In the genomic region with DNA sequence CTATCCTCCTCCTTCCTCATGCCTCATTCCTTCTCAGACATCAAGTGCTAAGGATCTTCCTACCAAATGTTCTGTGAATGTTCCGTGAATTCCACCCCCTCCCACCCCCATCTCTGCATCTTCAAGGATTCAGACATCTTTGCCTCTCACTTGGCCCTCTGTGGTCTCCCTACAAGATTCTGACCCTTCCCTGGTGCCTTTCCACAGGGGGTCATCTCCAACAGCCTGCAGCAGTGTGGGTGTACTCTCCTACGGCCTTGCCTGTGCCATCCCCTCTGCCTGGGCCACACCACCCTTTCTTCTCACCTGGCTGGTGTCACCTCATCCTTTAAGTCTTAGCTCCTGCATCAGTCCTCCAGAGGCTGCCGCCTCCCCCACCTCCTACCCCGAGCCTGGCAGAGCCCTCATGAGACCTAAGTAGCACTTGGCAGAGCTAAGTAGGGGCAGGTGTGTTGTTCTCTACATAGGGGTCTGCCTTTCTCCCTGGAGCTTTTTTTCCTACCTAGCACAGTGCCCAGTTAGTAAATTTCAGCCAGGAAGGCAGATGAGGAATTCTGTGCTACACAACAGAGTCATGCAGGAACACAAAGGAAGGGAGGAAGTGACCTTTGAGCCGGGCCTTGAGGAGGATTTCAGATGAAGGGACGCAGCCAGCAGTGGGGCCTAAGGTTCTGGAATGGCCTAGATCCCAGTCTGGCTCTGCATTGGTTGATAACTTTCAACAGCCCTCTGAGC, we compare ENCODE assay signal across 1 cellular context.
TF ChIP-seq lines count a peak whose summit lies in the region.

No MANE protein-coding gene starts in this region.

TF ChIP-seq in HepG2, 621 proteins besides CTCF, POLR2A, EP300 and RAD21 (continued from another document and continues in another):
- TF ChIP-seq, protein P1, sequence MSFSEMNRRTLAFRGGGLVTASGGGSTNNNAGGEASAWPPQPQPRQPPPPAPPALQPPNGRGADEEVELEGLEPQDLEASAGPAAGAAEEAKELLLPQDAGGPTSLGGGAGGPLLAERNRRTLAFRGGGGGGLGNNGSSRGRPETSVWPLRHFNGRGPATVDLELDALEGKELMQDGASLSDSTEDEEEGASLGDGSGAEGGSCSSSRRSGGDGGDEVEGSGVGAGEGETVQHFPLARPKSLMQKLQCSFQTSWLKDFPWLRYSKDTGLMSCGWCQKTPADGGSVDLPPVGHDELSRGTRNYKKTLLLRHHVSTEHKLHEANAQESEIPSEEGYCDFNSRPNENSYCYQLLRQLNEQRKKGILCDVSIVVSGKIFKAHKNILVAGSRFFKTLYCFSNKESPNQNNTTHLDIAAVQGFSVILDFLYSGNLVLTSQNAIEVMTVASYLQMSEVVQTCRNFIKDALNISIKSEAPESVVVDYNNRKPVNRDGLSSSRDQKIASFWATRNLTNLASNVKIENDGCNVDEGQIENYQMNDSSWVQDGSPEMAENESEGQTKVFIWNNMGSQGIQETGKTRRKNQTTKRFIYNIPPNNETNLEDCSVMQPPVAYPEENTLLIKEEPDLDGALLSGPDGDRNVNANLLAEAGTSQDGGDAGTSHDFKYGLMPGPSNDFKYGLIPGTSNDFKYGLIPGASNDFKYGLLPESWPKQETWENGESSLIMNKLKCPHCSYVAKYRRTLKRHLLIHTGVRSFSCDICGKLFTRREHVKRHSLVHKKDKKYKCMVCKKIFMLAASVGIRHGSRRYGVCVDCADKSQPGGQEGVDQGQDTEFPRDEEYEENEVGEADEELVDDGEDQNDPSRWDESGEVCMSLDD (CRISPR knock-in tag; IDR thresholded peaks at IDR 0.05; ENCODE audit: borderline replicate concordance) = no peak
- TF ChIP-seq SAP130 (CRISPR knock-in tag; IDR thresholded peaks at IDR 0.05; ENCODE audit: low read depth) = peak; percentile 66; the same call in 1 of the 2 replicates
- no peak for TF ChIP-seq ZNF12 (CRISPR knock-in tag; IDR thresholded peaks at IDR 0.05)
- TF ChIP-seq, protein P2, sequence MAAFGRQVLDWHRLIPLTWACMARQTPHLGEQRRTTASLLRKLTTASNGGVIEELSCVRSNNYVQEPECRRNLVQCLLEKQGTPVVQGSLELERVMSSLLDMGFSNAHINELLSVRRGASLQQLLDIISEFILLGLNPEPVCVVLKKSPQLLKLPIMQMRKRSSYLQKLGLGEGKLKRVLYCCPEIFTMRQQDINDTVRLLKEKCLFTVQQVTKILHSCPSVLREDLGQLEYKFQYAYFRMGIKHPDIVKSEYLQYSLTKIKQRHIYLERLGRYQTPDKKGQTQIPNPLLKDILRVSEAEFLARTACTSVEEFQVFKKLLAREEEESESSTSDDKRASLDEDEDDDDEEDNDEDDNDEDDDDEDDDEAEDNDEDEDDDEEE (CRISPR knock-in tag; IDR thresholded peaks at IDR 0.05) = no peak
- TF ChIP-seq NFE2L2 (IDR thresholded peaks at IDR 0.05; ENCODE audit: low read length) = no peak
- TF ChIP-seq AKAP8 (CRISPR knock-in tag; IDR thresholded peaks at IDR 0.05) = no peak
- TF ChIP-seq HIVEP1 (CRISPR knock-in tag; IDR thresholded peaks at IDR 0.05) = peak; percentile 51; the same call in 1 of the 2 replicates
- TF ChIP-seq ZC3H13 (CRISPR knock-in tag; IDR thresholded peaks at IDR 0.05) = no peak
- no peak for TF ChIP-seq NFRKB (IDR thresholded peaks at IDR 0.05)
- TF ChIP-seq ZNF589 (CRISPR knock-in tag; conservative IDR thresholded peaks at IDR 0.05) = no peak
- TF ChIP-seq ZNF562 (CRISPR knock-in tag; IDR thresholded peaks at IDR 0.05; ENCODE audit: borderline replicate concordance) = no peak
- TF ChIP-seq, protein P3, sequence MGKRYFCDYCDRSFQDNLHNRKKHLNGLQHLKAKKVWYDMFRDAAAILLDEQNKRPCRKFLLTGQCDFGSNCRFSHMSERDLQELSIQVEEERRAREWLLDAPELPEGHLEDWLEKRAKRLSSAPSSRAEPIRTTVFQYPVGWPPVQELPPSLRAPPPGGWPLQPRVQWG (CRISPR knock-in tag; IDR thresholded peaks at IDR 0.05; ENCODE audit: borderline replicate concordance, low read depth) = no peak
- no peak for TF ChIP-seq CBX1 (IDR thresholded peaks at IDR 0.05; ENCODE audit: low read depth)
- no peak for TF ChIP-seq MED8 (CRISPR knock-in tag; IDR thresholded peaks at IDR 0.05; ENCODE audit: insufficient replicate concordance)
- no peak for TF ChIP-seq ZNF878 (CRISPR knock-in tag; IDR thresholded peaks at IDR 0.05)
- TF ChIP-seq, protein P4, sequence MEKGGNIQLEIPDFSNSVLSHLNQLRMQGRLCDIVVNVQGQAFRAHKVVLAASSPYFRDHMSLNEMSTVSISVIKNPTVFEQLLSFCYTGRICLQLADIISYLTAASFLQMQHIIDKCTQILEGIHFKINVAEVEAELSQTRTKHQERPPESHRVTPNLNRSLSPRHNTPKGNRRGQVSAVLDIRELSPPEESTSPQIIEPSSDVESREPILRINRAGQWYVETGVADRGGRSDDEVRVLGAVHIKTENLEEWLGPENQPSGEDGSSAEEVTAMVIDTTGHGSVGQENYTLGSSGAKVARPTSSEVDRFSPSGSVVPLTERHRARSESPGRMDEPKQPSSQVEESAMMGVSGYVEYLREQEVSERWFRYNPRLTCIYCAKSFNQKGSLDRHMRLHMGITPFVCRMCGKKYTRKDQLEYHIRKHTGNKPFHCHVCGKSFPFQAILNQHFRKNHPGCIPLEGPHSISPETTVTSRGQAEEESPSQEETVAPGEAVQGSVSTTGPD (CRISPR knock-in tag; IDR thresholded peaks at IDR 0.05) = no peak
- TF ChIP-seq, protein P5, sequence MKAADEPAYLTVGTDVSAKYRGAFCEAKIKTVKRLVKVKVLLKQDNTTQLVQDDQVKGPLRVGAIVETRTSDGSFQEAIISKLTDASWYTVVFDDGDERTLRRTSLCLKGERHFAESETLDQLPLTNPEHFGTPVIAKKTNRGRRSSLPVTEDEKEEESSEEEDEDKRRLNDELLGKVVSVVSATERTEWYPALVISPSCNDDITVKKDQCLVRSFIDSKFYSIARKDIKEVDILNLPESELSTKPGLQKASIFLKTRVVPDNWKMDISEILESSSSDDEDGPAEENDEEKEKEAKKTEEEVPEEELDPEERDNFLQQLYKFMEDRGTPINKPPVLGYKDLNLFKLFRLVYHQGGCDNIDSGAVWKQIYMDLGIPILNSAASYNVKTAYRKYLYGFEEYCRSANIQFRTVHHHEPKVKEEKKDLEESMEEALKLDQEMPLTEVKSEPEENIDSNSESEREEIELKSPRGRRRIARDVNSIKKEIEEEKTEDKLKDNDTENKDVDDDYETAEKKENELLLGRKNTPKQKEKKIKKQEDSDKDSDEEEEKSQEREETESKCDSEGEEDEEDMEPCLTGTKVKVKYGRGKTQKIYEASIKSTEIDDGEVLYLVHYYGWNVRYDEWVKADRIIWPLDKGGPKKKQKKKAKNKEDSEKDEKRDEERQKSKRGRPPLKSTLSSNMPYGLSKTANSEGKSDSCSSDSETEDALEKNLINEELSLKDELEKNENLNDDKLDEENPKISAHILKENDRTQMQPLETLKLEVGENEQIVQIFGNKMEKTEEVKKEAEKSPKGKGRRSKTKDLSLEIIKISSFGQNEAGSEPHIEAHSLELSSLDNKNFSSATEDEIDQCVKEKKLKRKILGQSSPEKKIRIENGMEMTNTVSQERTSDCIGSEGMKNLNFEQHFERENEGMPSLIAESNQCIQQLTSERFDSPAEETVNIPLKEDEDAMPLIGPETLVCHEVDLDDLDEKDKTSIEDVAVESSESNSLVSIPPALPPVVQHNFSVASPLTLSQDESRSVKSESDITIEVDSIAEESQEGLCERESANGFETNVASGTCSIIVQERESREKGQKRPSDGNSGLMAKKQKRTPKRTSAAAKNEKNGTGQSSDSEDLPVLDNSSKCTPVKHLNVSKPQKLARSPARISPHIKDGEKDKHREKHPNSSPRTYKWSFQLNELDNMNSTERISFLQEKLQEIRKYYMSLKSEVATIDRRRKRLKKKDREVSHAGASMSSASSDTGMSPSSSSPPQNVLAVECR (CRISPR knock-in tag; IDR thresholded peaks at IDR 0.05; ENCODE audit: borderline replicate concordance) = no peak; the same call in 1 of the 2 replicates
- 0 out of 2 replicates have a peak, but pooled peaks have one; percentile 26 for TF ChIP-seq ZNF441 (CRISPR knock-in tag; IDR thresholded peaks at IDR 0.05; ENCODE audit: borderline replicate concordance)
- TF ChIP-seq, protein P6, sequence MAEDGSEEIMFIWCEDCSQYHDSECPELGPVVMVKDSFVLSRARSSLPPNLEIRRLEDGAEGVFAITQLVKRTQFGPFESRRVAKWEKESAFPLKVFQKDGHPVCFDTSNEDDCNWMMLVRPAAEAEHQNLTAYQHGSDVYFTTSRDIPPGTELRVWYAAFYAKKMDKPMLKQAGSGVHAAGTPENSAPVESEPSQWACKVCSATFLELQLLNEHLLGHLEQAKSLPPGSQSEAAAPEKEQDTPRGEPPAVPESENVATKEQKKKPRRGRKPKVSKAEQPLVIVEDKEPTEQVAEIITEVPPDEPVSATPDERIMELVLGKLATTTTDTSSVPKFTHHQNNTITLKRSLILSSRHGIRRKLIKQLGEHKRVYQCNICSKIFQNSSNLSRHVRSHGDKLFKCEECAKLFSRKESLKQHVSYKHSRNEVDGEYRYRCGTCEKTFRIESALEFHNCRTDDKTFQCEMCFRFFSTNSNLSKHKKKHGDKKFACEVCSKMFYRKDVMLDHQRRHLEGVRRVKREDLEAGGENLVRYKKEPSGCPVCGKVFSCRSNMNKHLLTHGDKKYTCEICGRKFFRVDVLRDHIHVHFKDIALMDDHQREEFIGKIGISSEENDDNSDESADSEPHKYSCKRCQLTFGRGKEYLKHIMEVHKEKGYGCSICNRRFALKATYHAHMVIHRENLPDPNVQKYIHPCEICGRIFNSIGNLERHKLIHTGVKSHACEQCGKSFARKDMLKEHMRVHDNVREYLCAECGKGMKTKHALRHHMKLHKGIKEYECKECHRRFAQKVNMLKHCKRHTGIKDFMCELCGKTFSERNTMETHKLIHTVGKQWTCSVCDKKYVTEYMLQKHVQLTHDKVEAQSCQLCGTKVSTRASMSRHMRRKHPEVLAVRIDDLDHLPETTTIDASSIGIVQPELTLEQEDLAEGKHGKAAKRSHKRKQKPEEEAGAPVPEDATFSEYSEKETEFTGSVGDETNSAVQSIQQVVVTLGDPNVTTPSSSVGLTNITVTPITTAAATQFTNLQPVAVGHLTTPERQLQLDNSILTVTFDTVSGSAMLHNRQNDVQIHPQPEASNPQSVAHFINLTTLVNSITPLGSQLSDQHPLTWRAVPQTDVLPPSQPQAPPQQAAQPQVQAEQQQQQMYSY (CRISPR knock-in tag; IDR thresholded peaks at IDR 0.05) = no peak
- TF ChIP-seq, protein P7, sequence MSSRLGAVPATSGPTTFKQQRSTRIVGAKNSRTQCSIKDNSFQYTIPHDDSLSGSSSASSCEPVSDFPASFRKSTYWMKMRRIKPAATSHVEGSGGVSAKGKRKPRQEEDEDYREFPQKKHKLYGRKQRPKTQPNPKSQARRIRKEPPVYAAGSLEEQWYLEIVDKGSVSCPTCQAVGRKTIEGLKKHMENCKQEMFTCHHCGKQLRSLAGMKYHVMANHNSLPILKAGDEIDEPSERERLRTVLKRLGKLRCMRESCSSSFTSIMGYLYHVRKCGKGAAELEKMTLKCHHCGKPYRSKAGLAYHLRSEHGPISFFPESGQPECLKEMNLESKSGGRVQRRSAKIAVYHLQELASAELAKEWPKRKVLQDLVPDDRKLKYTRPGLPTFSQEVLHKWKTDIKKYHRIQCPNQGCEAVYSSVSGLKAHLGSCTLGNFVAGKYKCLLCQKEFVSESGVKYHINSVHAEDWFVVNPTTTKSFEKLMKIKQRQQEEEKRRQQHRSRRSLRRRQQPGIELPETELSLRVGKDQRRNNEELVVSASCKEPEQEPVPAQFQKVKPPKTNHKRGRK (CRISPR knock-in tag; IDR thresholded peaks at IDR 0.05) = no peak
- TF ChIP-seq ZSCAN31 (CRISPR knock-in tag; IDR thresholded peaks at IDR 0.05; ENCODE audit: low read depth) = no peak
- TF ChIP-seq ZFP62 (CRISPR knock-in tag; IDR thresholded peaks at IDR 0.05) = no peak
- TF ChIP-seq ZNF460 (CRISPR knock-in tag; IDR thresholded peaks at IDR 0.05; ENCODE audit: borderline replicate concordance) = no peak
- TF ChIP-seq, protein P8, sequence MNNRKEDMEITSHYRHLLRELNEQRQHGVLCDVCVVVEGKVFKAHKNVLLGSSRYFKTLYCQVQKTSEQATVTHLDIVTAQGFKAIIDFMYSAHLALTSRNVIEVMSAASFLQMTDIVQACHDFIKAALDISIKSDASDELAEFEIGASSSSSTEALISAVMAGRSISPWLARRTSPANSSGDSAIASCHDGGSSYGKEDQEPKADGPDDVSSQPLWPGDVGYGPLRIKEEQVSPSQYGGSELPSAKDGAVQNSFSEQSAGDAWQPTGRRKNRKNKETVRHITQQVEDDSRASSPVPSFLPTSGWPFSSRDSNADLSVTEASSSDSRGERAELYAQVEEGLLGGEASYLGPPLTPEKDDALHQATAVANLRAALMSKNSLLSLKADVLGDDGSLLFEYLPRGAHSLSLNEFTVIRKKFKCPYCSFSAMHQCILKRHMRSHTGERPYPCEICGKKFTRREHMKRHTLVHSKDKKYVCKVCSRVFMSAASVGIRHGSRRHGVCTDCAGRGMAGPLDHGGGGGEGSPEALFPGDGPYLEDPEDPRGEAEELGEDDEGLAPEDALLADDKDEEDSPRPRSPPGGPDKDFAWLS (CRISPR knock-in tag; IDR thresholded peaks at IDR 0.05; ENCODE audit: borderline replicate concordance) = no peak
- no peak for TF ChIP-seq ZNF839 (CRISPR knock-in tag; IDR thresholded peaks at IDR 0.05; ENCODE audit: borderline replicate concordance)
- no peak for TF ChIP-seq AGO1 (IDR thresholded peaks at IDR 0.05; ENCODE audit: low read depth, low read length, poor library complexity, severe bottlenecking)
- no peak; the same call in 1 of the 2 replicates for TF ChIP-seq SPEN (CRISPR knock-in tag; IDR thresholded peaks at IDR 0.05; ENCODE audit: low read depth)
- TF ChIP-seq HNRNPH1 (optimal IDR thresholded peaks at IDR 0.05; ENCODE audit: low read depth, low read length) = no peak
- no peak for TF ChIP-seq TAF15 (IDR thresholded peaks at IDR 0.05; ENCODE audit: low read depth, low read length, poor library complexity, severe bottlenecking)
- TF ChIP-seq HOXA5 (CRISPR knock-in tag; IDR thresholded peaks at IDR 0.05) = no peak
- no peak for TF ChIP-seq PRPF4 (IDR thresholded peaks at IDR 0.05; ENCODE audit: low read depth, low read length, poor library complexity, severe bottlenecking)
- TF ChIP-seq, protein P9, sequence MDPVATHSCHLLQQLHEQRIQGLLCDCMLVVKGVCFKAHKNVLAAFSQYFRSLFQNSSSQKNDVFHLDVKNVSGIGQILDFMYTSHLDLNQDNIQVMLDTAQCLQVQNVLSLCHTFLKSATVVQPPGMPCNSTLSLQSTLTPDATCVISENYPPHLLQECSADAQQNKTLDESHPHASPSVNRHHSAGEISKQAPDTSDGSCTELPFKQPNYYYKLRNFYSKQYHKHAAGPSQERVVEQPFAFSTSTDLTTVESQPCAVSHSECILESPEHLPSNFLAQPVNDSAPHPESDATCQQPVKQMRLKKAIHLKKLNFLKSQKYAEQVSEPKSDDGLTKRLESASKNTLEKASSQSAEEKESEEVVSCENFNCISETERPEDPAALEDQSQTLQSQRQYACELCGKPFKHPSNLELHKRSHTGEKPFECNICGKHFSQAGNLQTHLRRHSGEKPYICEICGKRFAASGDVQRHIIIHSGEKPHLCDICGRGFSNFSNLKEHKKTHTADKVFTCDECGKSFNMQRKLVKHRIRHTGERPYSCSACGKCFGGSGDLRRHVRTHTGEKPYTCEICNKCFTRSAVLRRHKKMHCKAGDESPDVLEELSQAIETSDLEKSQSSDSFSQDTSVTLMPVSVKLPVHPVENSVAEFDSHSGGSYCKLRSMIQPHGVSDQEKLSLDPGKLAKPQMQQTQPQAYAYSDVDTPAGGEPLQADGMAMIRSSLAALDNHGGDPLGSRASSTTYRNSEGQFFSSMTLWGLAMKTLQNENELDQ (CRISPR knock-in tag; IDR thresholded peaks at IDR 0.05; ENCODE audit: borderline replicate concordance) = no peak
- no peak for TF ChIP-seq SRSF1 (optimal IDR thresholded peaks at IDR 0.05; ENCODE audit: low read depth, low read length)
